Comparison of ENCODE assay signal across 22 cellular contexts in the genomic region with DNA sequence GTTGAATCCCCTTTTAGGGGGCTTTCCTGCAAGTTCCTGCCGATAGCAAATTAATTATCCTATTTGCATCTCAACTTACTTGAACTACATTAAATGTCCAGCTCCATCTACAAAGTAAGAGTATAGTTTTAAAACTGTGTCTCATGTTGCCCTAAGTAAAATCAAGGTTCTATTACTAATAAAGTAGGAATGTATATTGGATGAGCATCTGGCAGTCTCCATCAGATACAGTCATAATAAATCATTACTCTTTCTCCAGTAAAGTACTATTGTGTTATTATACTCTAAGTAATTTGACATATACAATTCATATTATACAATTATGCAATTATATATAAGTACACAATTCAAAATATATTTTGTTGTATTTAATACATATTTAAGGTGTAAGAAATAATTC.
"Had no signal": no experiment of that assay in that cellular context is flagged by ENCODE, and none has a peak within 500 bp of the region (broad histone marks: within the 10 kb centered on the region; RNA-seq: fewer than 3 reads in every experiment).

No MANE protein-coding gene starts in this region.

- H3K27ac ChIP-seq: breast epithelium, colonic mucosa, dorsolateral prefrontal cortex, pancreas, tibial artery had no signal

- H3K36me3 ChIP-seq: breast epithelium, colonic mucosa, pancreas, tibial artery had no signal

- DNase-seq: activated CD4-positive, alpha-beta memory T cell treated with anti-CD3 and anti-CD28 coated beads for 36 hours; activated CD4-positive, alpha-beta T cell treated with anti-CD3 and anti-CD28 coated beads for 48 hours; activated naive CD4-positive, alpha-beta T cell treated with Interleukin-2 at 50 U/mL for 16 hours; activated naive CD8-positive, alpha-beta T cell treated with anti-CD3 and anti-CD28 coated beads, Interleukin-2, amount 10 ng/mL, durations not matched to agents 7 days and 5 days; activated T-cell treated with anti-CD3 and anti-CD28 coated beads, Interleukin-2, amount 50 U/mL, for 48 hours; amniotic stem cell; colonic mucosa; dorsolateral prefrontal cortex; glutamatergic neuron; hippocampal formation; left cardiac atrium; mesenchymal stem cell; nephron progenitor cell; pancreas; right cardiac atrium; stimulated activated CD4-positive, alpha-beta T cell treated with anti-CD3 and anti-CD28 coated beads, Interleukin-12 subunit alpha, Interleukin-12 subunit beta, amount 100 ng/mL, for 4 hours; stimulated activated naive CD8-positive, alpha-beta T cell treated with anti-CD3 and anti-CD28 coated beads, Interleukin-15, amount 100 ng/mL, for 72 hours; T-helper 17 cell; tibial artery had no signal

- H3K9me3 ChIP-seq: breast epithelium, colonic mucosa, pancreas, tibial artery had no signal

- H3K36me3 Mint-ChIP-seq: activated CD4-positive, alpha-beta memory T cell treated with anti-CD3 and anti-CD28 coated beads for 36 hours; activated naive CD8-positive, alpha-beta T cell treated with anti-CD3 and anti-CD28 coated beads, Interleukin-2, amount 10 ng/mL, durations not matched to agents 7 days and 5 days; stimulated activated effector memory CD8-positive, alpha-beta T cell treated with anti-CD3 and anti-CD28 coated beads, Interleukin-12 subunit alpha, Interleukin-12 subunit beta, amount 100 ng/mL, for 72 hours had no signal

- H3K9me3 Mint-ChIP-seq: activated CD4-positive, alpha-beta memory T cell treated with anti-CD3 and anti-CD28 coated beads for 36 hours; activated naive CD8-positive, alpha-beta T cell treated with anti-CD3 and anti-CD28 coated beads, Interleukin-2, amount 10 ng/mL, durations not matched to agents 7 days and 5 days; stimulated activated effector memory CD8-positive, alpha-beta T cell treated with anti-CD3 and anti-CD28 coated beads, Interleukin-12 subunit alpha, Interleukin-12 subunit beta, amount 100 ng/mL, for 72 hours; stimulated activated naive CD8-positive, alpha-beta T cell treated with anti-CD3 and anti-CD28 coated beads, Interleukin-15, amount 100 ng/mL, for 72 hours had no signal

- ATAC-seq: left cardiac atrium; pancreas; right cardiac atrium; stimulated activated effector memory CD8-positive, alpha-beta T cell treated with anti-CD3 and anti-CD28 coated beads, Interleukin-12 subunit alpha, Interleukin-12 subunit beta, amount 100 ng/mL, for 72 hours; stimulated activated naive CD8-positive, alpha-beta T cell treated with anti-CD3 and anti-CD28 coated beads, Interleukin-15, amount 100 ng/mL, for 72 hours; T-helper 17 cell had no signal

- H3K27me3 ChIP-seq: breast epithelium, colonic mucosa, dorsolateral prefrontal cortex, pancreas, tibial artery had no signal

- H3K4me1 ChIP-seq: breast epithelium, colonic mucosa, pancreas, tibial artery had no signal

- FAIRE-seq: islet of Langerhans had no signal

- H3K27ac Mint-ChIP-seq: activated CD4-positive, alpha-beta memory T cell treated with anti-CD3 and anti-CD28 coated beads for 36 hours; activated naive CD8-positive, alpha-beta T cell treated with anti-CD3 and anti-CD28 coated beads, Interleukin-2, amount 10 ng/mL, durations not matched to agents 7 days and 5 days; nephron progenitor cell; stimulated activated effector memory CD8-positive, alpha-beta T cell treated with anti-CD3 and anti-CD28 coated beads, Interleukin-12 subunit alpha, Interleukin-12 subunit beta, amount 100 ng/mL, for 72 hours; stimulated activated naive CD8-positive, alpha-beta T cell treated with anti-CD3 and anti-CD28 coated beads, Interleukin-15, amount 100 ng/mL, for 72 hours; T-helper 17 cell had no signal

- H3K4me3 ChIP-seq: breast epithelium, colonic mucosa, dorsolateral prefrontal cortex, pancreas, tibial artery had no signal
